ENCODE assay signal across 18 cellular contexts in genomic region chr20:24461848-24462247, GRCh38. TPM values are rescaled to one million over a fixed set of nuclear protein-coding genes. Genes with fewer than 3 reads are reported as not detected.
A peak's percentile ranks its signal among the peaks of the same experiment; 100 is the strongest.
DNase-seq lines count a peak whose midpoint lies in the region; ATAC-seq lines count a peak whose summit lies in the region.
"Had no signal": no experiment of that assay in that cellular context is flagged by ENCODE, and none has a peak within 500 bp of the region (broad histone marks: within the 10 kb centered on the region; RNA-seq: fewer than 3 reads in every experiment).

No MANE protein-coding gene starts in this region.

- H3K27ac ChIP-seq in angular gyrus (ENCODE audit: low read depth, low read length) = peak overlapping the region; percentile 84
- H3K27ac ChIP-seq in layer of hippocampus (ENCODE audit: low read depth, low read length) = peak overlapping the region; percentile 94
- H3K27ac ChIP-seq: GM23248 had no signal

- H3K27me3 ChIP-seq in layer of hippocampus (ENCODE audit: control insufficient read depth, insufficient read depth, low read length) = no peaks in the 10 kb centered on the region

- intact Hi-C loops in cardiac septum (cut with DNase I) (loop anchor here (10.0 kb wide), 1 partner anchor 173 kb away; no protein-coding TSS in a partner anchor), Right ventricle myocardium superior (cut with DNase I) (no loop called here)

- ATAC-seq in Right ventricle myocardium superior (ENCODE audit: poor library complexity) (no peak), HG02852 (IDR thresholded peaks at IDR 0.05; ENCODE audit: unreplicated experiment) (no peak)
- ATAC-seq: GM12878, SK-N-SH treated with all-trans-retinoic acid at 6 μM for 48 hours, T-cell had no signal

- peak; percentile 63 for DNase-seq in cardiac septum (ENCODE audit: low spot score)
- no peak for DNase-seq in Right ventricle myocardium superior
- DNase-seq in putamen (ENCODE audit: low spot score) = no peak
- DNase-seq in NCI-H1105 treated with DMSO at 0.1 percent for 48 hours (lab: John Stamatoyannopoulos, UW) = no peak
- DNase-seq in Kasumi-1 (lab: John Stamatoyannopoulos, UW) = no peak
- DNase-seq: CD4-positive, alpha-beta T cell; EL; GM23248; NCI-H2107; NCI-H345; OCI-M1; SIG-M5; T-cell had no signal

RNA-seq across cellular contexts. Expression of gene SYNDIG1, which starts 7.6 kb away (rescaled TPM):
- total RNA-seq in cardiac septum = 17.6 TPM
- total RNA-seq in Right ventricle myocardium superior = 11.5 TPM
- total RNA-seq: CD4-positive, alpha-beta T cell; GM12878; T-cell had no signal
